Comparison of ENCODE assay signal across 1 cellular context in genomic region chr1:20290624-20291597, GRCh38.
TF ChIP-seq lines count a peak whose summit lies in the region.

Gene VWA5B1 (plus strand): TSS chr1:20290875. CDS start chr1:20310602, 19,727 bp downstream.

TF ChIP-seq in HEK293, 187 proteins besides CTCF, POLR2A, EP300 and RAD21 (continued from another document):
- TF ChIP-seq ZNF398 (tag by site-specific recombination; IDR thresholded peaks at IDR 0.05) (peak; percentile 9; the same call in 1 of the 2 replicates), ZNF626 (tag by site-specific recombination; IDR thresholded peaks at IDR 0.05) (no peak), ZNF341 (tag by site-specific recombination; IDR thresholded peaks at IDR 0.05; ENCODE audit: low read depth) (peak; percentile 60), ZNF112 (tag by site-specific recombination; IDR thresholded peaks at IDR 0.05) (no peak), IKZF3 (tag by site-specific recombination; IDR thresholded peaks at IDR 0.05) (peak; percentile 25; the same call in 1 of the 2 replicates), ZNF548 (tag by site-specific recombination; IDR thresholded peaks at IDR 0.05) (no peak), FEZF1 (tag by site-specific recombination; IDR thresholded peaks at IDR 0.05) (peak; percentile 96), ZNF423 (tag by site-specific recombination; IDR thresholded peaks at IDR 0.05) (peak; percentile 58; the same call in 1 of the 2 replicates), ZNF221 (tag by site-specific recombination; IDR thresholded peaks at IDR 0.05; ENCODE audit: borderline replicate concordance) (no peak), HIC1 (tag by site-specific recombination; IDR thresholded peaks at IDR 0.05) (peak; percentile 63), KLF1 (tag by site-specific recombination; IDR thresholded peaks at IDR 0.05) (0 out of 2 replicates have a peak, but pooled peaks have one; percentile 3), ZNF76 (tag by site-specific recombination; IDR thresholded peaks at IDR 0.05; ENCODE audit: borderline replicate concordance, low read depth) (no peak), ZNF366 (tag by site-specific recombination; conservative IDR thresholded peaks at IDR 0.05) (peak; percentile 55), ZNF394 (tag by site-specific recombination; IDR thresholded peaks at IDR 0.05; ENCODE audit: borderline replicate concordance) (peak; percentile 81; the same call in 1 of the 2 replicates), SCRT1 (tag by site-specific recombination; IDR thresholded peaks at IDR 0.05; ENCODE audit: borderline replicate concordance) (peak; percentile 97), ZNF596 (tag by site-specific recombination; IDR thresholded peaks at IDR 0.05) (peak; percentile 80)
TF ChIP-seq in HEK293: peak in this region for 22.
